In genomic region chr6:35727206-35727934, GRCh38 we compare ENCODE assay signal across 9 cellular contexts. TPM values are rescaled to one million over a fixed set of nuclear protein-coding genes. Genes with fewer than 3 reads are reported as not detected.
DNase-seq lines count a peak whose midpoint lies in the region; ATAC-seq and TF ChIP-seq lines count a peak whose summit lies in the region.
"Had no signal": no experiment of that assay in that cellular context is flagged by ENCODE, and none has a peak within 500 bp of the region (broad histone marks: within the 10 kb centered on the region; RNA-seq: fewer than 3 reads in every experiment).

No MANE protein-coding gene starts in this region.

- H3K9ac ChIP-seq in NT2/D1 (ENCODE audit: insufficient read length, low read depth) = peak overlapping the region; percentile 87
- peak overlapping the region; percentile 88 for H3K9ac ChIP-seq in mammary epithelial cell (ENCODE audit: insufficient read depth, low read length)

- DNase-seq in AG04450 (ENCODE audit: low read depth, low spot score) (no peak), GM10248 (ENCODE audit: extremely low spot score) (peak; percentile 54), NT2/D1 (ENCODE audit: low read depth, low spot score) (no peak), mammary epithelial cell (peak; percentile 76), sciatic nerve (ENCODE audit: low spot score) (peak; percentile 88)

- peak overlapping the region; percentile 50 for H2AFZ ChIP-seq in mammary epithelial cell (ENCODE audit: low read depth, low read length)

- H3K79me2 ChIP-seq in mammary epithelial cell (ENCODE audit: insufficient read depth, low read length) = no peaks in the 10 kb centered on the region

- dilution Hi-C loops in mammary epithelial cell (cut with HindIII; ENCODE audit: low sequenced_read_pairs) = loop anchor here (5.0 kb wide), 2 partner anchors 35 to 70 kb away; no protein-coding TSS in a partner anchor

- peak; percentile 7 for ATAC-seq in HG03135 (IDR thresholded peaks at IDR 0.05; ENCODE audit: unreplicated experiment)
- peak; percentile 53 for ATAC-seq in sciatic nerve
- no peak for ATAC-seq in GM21390 (IDR thresholded peaks at IDR 0.05; ENCODE audit: unreplicated experiment)

- in situ Hi-C loops in mammary epithelial cell (cut with MboI; ENCODE audit: low sequenced_read_pairs in 2 of 2) = loop anchor here (5.0 to 25.0 kb wide), 3 partner anchors 35 to 440 kb away; partner anchors contain the start of genes DEF6 (in 1 of the 2) and FKBP5 (in 1 of the 2)

- H4K20me1 ChIP-seq in mammary epithelial cell (ENCODE audit: insufficient read depth, low read length) = no peaks in the 10 kb centered on the region

- no peaks in the 10 kb centered on the region for H3K27me3 ChIP-seq in AG04450 (ENCODE audit: control insufficient read depth, insufficient read depth, low read length)
- H3K27me3 ChIP-seq in NT2/D1 (ENCODE audit: insufficient read depth, insufficient read length) = no peaks in the 10 kb centered on the region
- H3K27me3 ChIP-seq in mammary epithelial cell (ENCODE audit: insufficient read depth, low read length) = no peaks in the 10 kb centered on the region

- CTCF ChIA-PET in AG04450 (lab: Charles Lee) (interaction anchor here (0.9 to 4.0 kb wide), 3 partner anchors 10 to 205 kb away, joined by 3 to 17 read pairs (median 3); partner anchors contain the start of gene ARMC12), GM10248 (lab: Yijun Ruan, JAX) (interaction anchor here (0.7 to 2.4 kb wide), 7 partner anchors 8 to 63 kb away, joined by 3 to 14 read pairs (median 3); partner anchors contain the start of gene ARMC12), mammary epithelial cell (lab: Charles Lee; ENCODE audit: low non-redundant PET) (interaction anchor here (0.6 kb wide), 1 partner anchor 46 kb away, joined by 4 read pairs; no protein-coding TSS in a partner anchor)

- H3K36me3 ChIP-seq in NT2/D1 (ENCODE audit: insufficient read depth, insufficient read length, low read length) = no peaks in the 10 kb centered on the region
- no peaks in the 10 kb centered on the region for H3K36me3 ChIP-seq in mammary epithelial cell (ENCODE audit: insufficient read depth, low read length)

- POLR2A ChIA-PET in AG04450 (lab: Yijun Ruan, JAX) (interaction anchor here (0.5 to 1.2 kb wide), 8 partner anchors 36 to 256 kb away, joined by 3 to 4 read pairs (median 4); no protein-coding TSS in a partner anchor), GM10248 (lab: Yijun Ruan, JAX) (interaction anchor here (0.5 to 0.6 kb wide), 2 partner anchors 879 to 955 kb away, joined by 3 to 5 read pairs; no protein-coding TSS in a partner anchor)

- H3K4me3 ChIP-seq in AG04450 (ENCODE audit: low read depth, low read length) (peak overlapping the region; percentile 69), NT2/D1 (ENCODE audit: insufficient read length, low read depth) (peak overlapping the region; percentile 74), mammary epithelial cell (replicated peaks in 1 of 3; ENCODE audit: insufficient read depth in 1 of 3, low read depth in 2 of 3, low read length in 3 of 3) (peak overlapping the region; percentile 29 to 51 (median 49)), iPS-18c (ENCODE audit: insufficient read depth, low read depth, low read length) (peak overlapping the region; percentile 81)

- TSS peak; percentile 34 for BruUV-seq in mammary epithelial cell (replicated peaks; lab: Mats Ljungman, UMichigan)

- H3K4me1 ChIP-seq in NT2/D1 (ENCODE audit: insufficient read depth, insufficient read length) (peaks cover 5% of the 10 kb centered on the region), mammary epithelial cell (ENCODE audit: insufficient read depth, low read length) (peaks cover 70% of the 10 kb centered on the region)

- H3K9me3 ChIP-seq in AG04450 (ENCODE audit: control insufficient read depth, insufficient read depth, low read length) (no peaks in the 10 kb centered on the region; the same call in 1 of the 2 replicates), NT2/D1 (ENCODE audit: insufficient read depth, low read length) (no peaks in the 10 kb centered on the region), mammary epithelial cell (replicated peaks; ENCODE audit: insufficient read depth, low read length) (no peaks in the 10 kb centered on the region), iPS-18c (ENCODE audit: control insufficient read depth, insufficient read depth, low read length) (no peaks in the 10 kb centered on the region)

- intact Hi-C loops in mammary epithelial cell (cut with micrococcal nuclease) (loop anchor here (2.0 kb wide), 1 partner anchor 17 kb away; no protein-coding TSS in a partner anchor), sciatic nerve (cut with DNase I) (no loop called here)

- H3K27ac ChIP-seq in AG04450 (ENCODE audit: low read depth, low read length) (peak overlapping the region; percentile 75), mammary epithelial cell (ENCODE audit: insufficient read depth, low read depth, low read length) (peak overlapping the region; percentile 87)

- peak overlapping the region; percentile 99 for H3K4me2 ChIP-seq in mammary epithelial cell (ENCODE audit: insufficient read depth, low read depth, low read length)

- under 1% methylated on average over 22 of the region's 29 CpGs for WGBS in mammary epithelial cell (ENCODE audit: low coverage, missing lambda C conversion rate)

- TF ChIP-seq CTCF in AG04450 (IDR thresholded peaks at IDR 0.05; ENCODE audit: low read depth, low read length) = no peak
- TF ChIP-seq CTCF in GM10248 (IDR thresholded peaks at IDR 0.05; ENCODE audit: control extremely low read depth, extremely low read depth, low read depth, missing control alignments) = no peak
- TF ChIP-seq CTCF in mammary epithelial cell (conservative IDR thresholded peaks at IDR 0.05 in 1 of 2, IDR thresholded peaks at IDR 0.05 in 1 of 2; ENCODE audit: extremely low read depth in 1 of 2, insufficient read depth in 1 of 2, low read depth in 1 of 2, low read length in 2 of 2) = no peak

RNA-seq across cellular contexts. Expression of gene ARMC12, which starts 9.5 kb away (rescaled TPM):
- polyA plus RNA-seq in AG04450 (2011; rRNA removed) = 0.53 and 0.58 TPM in 2 replicates
- 0.83 and 1.00 TPM in 2 replicates for polyA minus RNA-seq in AG04450 (2011; rRNA and poly(A)+ RNA removed)
- total RNA-seq in mammary epithelial cell = under 1 TPM in 1 of 2 donors, not detected in 1; 0.73 TPM
- 0.32 TPM for polyA plus RNA-seq in mammary epithelial cell
- not detected for polyA minus RNA-seq in mammary epithelial cell
- total RNA-seq in sciatic nerve = 0.80 TPM

RNA-seq across cellular contexts. Expression of gene FKBP5, which starts 38.7 kb away (rescaled TPM):
- polyA plus RNA-seq in AG04450 (2011; rRNA removed) (6.9 and 7.6 TPM in 2 replicates), mammary epithelial cell (57.9 TPM)
- 3.3 and 4.0 TPM in 2 replicates for polyA minus RNA-seq in AG04450 (2011; rRNA and poly(A)+ RNA removed)
- total RNA-seq in mammary epithelial cell (10 to 100 TPM; 60.7 to 97.9 TPM), sciatic nerve (23.6 TPM)
- 96.0 TPM for polyA minus RNA-seq in mammary epithelial cell

RNA-seq across cellular contexts. Expression of gene CLPSL2, which starts 49.0 kb away (rescaled TPM):
- polyA plus RNA-seq in AG04450 (2011; rRNA removed) = not detected in 2 replicates
- polyA minus RNA-seq in AG04450 (2011; rRNA and poly(A)+ RNA removed) = not detected in 2 replicates
- not detected for total RNA-seq in mammary epithelial cell
- polyA plus RNA-seq in mammary epithelial cell = not detected
- polyA minus RNA-seq in mammary epithelial cell = not detected
- not detected for total RNA-seq in sciatic nerve
- total RNA-seq: subcutaneous adipose tissue had no signal

RNA-seq across cellular contexts. Expression of gene CLPSL1, which starts 53.4 kb away (rescaled TPM):
- polyA plus RNA-seq in AG04450 (2011; rRNA removed) = not detected in 2 replicates
- polyA minus RNA-seq in AG04450 (2011; rRNA and poly(A)+ RNA removed) = not detected in 2 replicates
- not detected for total RNA-seq in mammary epithelial cell
- not detected for polyA plus RNA-seq in mammary epithelial cell
- polyA minus RNA-seq in mammary epithelial cell = not detected
- not detected for total RNA-seq in sciatic nerve
- total RNA-seq: subcutaneous adipose tissue had no signal

Comparison
In these comparisons a context has a peak if more than half of its experiments do, and no peak if none do; other contexts are left out.
1. DNase-seq: peak in GM10248 (single experiment), mammary epithelial cell (single experiment) and sciatic nerve (single experiment); none in AG04450 (single experiment) and NT2/D1 (single experiment).
2. Peak in every context shown above with its lines, with median percentiles within 50 percentile points of each other: H3K4me3 ChIP-seq.